ENCODE assay signal across 1 cellular context in genomic region chr20:3846740-3847418, GRCh38.
TF ChIP-seq lines count a peak whose summit lies in the region.

TSS of gene MAVS (plus strand) at chr20:3846834. CDS start at chr20:3854625, 7,791 bp downstream.

TF ChIP-seq in K562, 482 proteins besides CTCF, POLR2A, EP300 and RAD21 (continued from another document and continues in another):
- TF ChIP-seq RREB1 (CRISPR knock-in tag; IDR thresholded peaks at IDR 0.05) = 0 out of 2 replicates have a peak, but pooled peaks have one; percentile 46
- no peak for TF ChIP-seq PHB2 (IDR thresholded peaks at IDR 0.05; ENCODE audit: low read depth)
- TF ChIP-seq PCBP1 (IDR thresholded peaks at IDR 0.05; ENCODE audit: low read depth, low read length, poor library complexity, severe bottlenecking) = peak; percentile 50
- TF ChIP-seq POLR2G (IDR thresholded peaks at IDR 0.05; ENCODE audit: low read depth, low read length) = peak; percentile 93
- TF ChIP-seq PHF20 (IDR thresholded peaks at IDR 0.05; ENCODE audit: partially characterized antibody) = peak; percentile 49
- no peak for TF ChIP-seq ZNF75A (CRISPR knock-in tag; IDR thresholded peaks at IDR 0.05)
- 0 out of 2 replicates have a peak, but pooled peaks have one; percentile 14 for TF ChIP-seq HDAC2 (IDR thresholded peaks at IDR 0.05)
- TF ChIP-seq WHSC1 (IDR thresholded peaks at IDR 0.05; ENCODE audit: low read length) = no peak
- no peak for TF ChIP-seq JUNB (CRISPR knock-in tag; conservative IDR thresholded peaks at IDR 0.05)
- TF ChIP-seq E2F1 (CRISPR knock-in tag; IDR thresholded peaks at IDR 0.05) = no peak
- peak; percentile 85 for TF ChIP-seq MYC (IDR thresholded peaks at IDR 0.05; ENCODE audit: low read depth, low read length)
- TF ChIP-seq MYC (CRISPR knock-in tag; IDR thresholded peaks at IDR 0.05; ENCODE audit: borderline replicate concordance, low read depth) = peak; percentile 55; the same call in 1 of the 2 replicates
- TF ChIP-seq ZNF175 (CRISPR knock-in tag; IDR thresholded peaks at IDR 0.05; ENCODE audit: low read depth) = no peak
- 0 out of 2 replicates have a peak, but pooled peaks have one; percentile 16 for TF ChIP-seq THAP12 (CRISPR knock-in tag; IDR thresholded peaks at IDR 0.05)
- TF ChIP-seq SREBF2 (CRISPR knock-in tag; IDR thresholded peaks at IDR 0.05) = no peak
- TF ChIP-seq HNRNPK (IDR thresholded peaks at IDR 0.05; ENCODE audit: low read depth, low read length, poor library complexity, severe bottlenecking) = no peak
- TF ChIP-seq VEZF1 (CRISPR knock-in tag; IDR thresholded peaks at IDR 0.05) = peak; percentile 85
- TF ChIP-seq ZNF311 (CRISPR knock-in tag; IDR thresholded peaks at IDR 0.05) = no peak
- no peak for TF ChIP-seq ZNF717 (CRISPR knock-in tag; IDR thresholded peaks at IDR 0.05)
- no peak for TF ChIP-seq HMBOX1 (IDR thresholded peaks at IDR 0.05)
- peak; percentile 34; the same call in 1 of the 2 replicates for TF ChIP-seq ESRRA (IDR thresholded peaks at IDR 0.05; ENCODE audit: borderline replicate concordance, low read depth)
- TF ChIP-seq ATF4 (CRISPR knock-in tag; IDR thresholded peaks at IDR 0.05) = no peak
- no peak for TF ChIP-seq HNRNPLL (IDR thresholded peaks at IDR 0.05; ENCODE audit: low read depth, low read length, poor library complexity, severe bottlenecking)
- no peak for TF ChIP-seq MCM2 (IDR thresholded peaks at IDR 0.05; ENCODE audit: low read depth)
- TF ChIP-seq HDAC6 (IDR thresholded peaks at IDR 0.05; ENCODE audit: low read depth, low read length) = no peak
- peak; percentile 18; the same call in 1 of the 2 replicates for TF ChIP-seq FOXP1 (CRISPR knock-in tag; IDR thresholded peaks at IDR 0.05)
- no peak for TF ChIP-seq DMBX1 (CRISPR knock-in tag; IDR thresholded peaks at IDR 0.05; ENCODE audit: borderline replicate concordance)
- no peak for TF ChIP-seq MAFF (IDR thresholded peaks at IDR 0.05; ENCODE audit: low read length)
- TF ChIP-seq NCOA1 (IDR thresholded peaks at IDR 0.05; ENCODE audit: low read depth) = no peak
- TF ChIP-seq SMARCB1 (IDR thresholded peaks at IDR 0.05; ENCODE audit: insufficient read length, low read depth) = no peak
- peak; percentile 92 for TF ChIP-seq ZNF740 (CRISPR knock-in tag; IDR thresholded peaks at IDR 0.05)
- no peak for TF ChIP-seq ZNF740 (tag; IDR thresholded peaks at IDR 0.05)
- TF ChIP-seq ZNF592 (IDR thresholded peaks at IDR 0.05) = no peak
- peak; percentile 95 for TF ChIP-seq AFF4 (CRISPR knock-in tag; IDR thresholded peaks at IDR 0.05)
